Comparison of ENCODE assay signal across 33 cellular contexts in genomic region chr14:40100544-40101196, GRCh38.
"Had no signal": no experiment of that assay in that cellular context is flagged by ENCODE, and none has a peak within 500 bp of the region (broad histone marks: within the 10 kb centered on the region; RNA-seq: fewer than 3 reads in every experiment).

No MANE protein-coding gene starts in this region.

- H3K9me3 ChIP-seq: adrenal gland, ascending aorta, body of pancreas had no signal

- H3K4me3 ChIP-seq: adrenal gland, ascending aorta, body of pancreas, breast epithelium, cardiac muscle cell had no signal

- H3K27ac ChIP-seq: adrenal gland, ascending aorta, body of pancreas, brain microvascular endothelial cell, breast epithelium, cardiac muscle cell had no signal

- H3K4me1 ChIP-seq: adrenal gland, ascending aorta, body of pancreas, breast epithelium had no signal

- H3K36me3 ChIP-seq: adrenal gland, ascending aorta, brain microvascular endothelial cell, breast epithelium, cardiac muscle cell had no signal

- H3K27me3 ChIP-seq: adrenal gland, ascending aorta, body of pancreas, brain microvascular endothelial cell, breast epithelium, cardiac muscle cell had no signal

- DNase-seq: activated effector memory CD4-positive, alpha-beta T cell treated with anti-CD3 and anti-CD28 coated beads, Interleukin-2, amount 50 U/mL, for 16 hours; activated effector memory CD4-positive, alpha-beta T cell treated with Interleukin-2 at 50 U/mL for 16 hours; activated gamma-delta T cell; activated gamma-delta T cell treated with Interleukin-2 at 50 U/mL for 16 hours; activated naive CD4-positive, alpha-beta T cell; activated naive CD4-positive, alpha-beta T cell treated with anti-CD3 and anti-CD28 coated beads for 36 hours; activated naive CD4-positive, alpha-beta T cell treated with anti-CD3 and anti-CD28 coated beads, Interleukin-2, amount 10 ng/mL, durations not matched to agents 7 days and 5 days; activated naive CD4-positive, alpha-beta T cell treated with anti-CD3 and anti-CD28 coated beads, Interleukin-2, amount 50 U/mL, for 16 hours; activated naive CD4-positive, alpha-beta T cell treated with Interleukin-2 at 50 U/mL for 16 hours; activated naive CD8-positive, alpha-beta T cell treated with anti-CD3 and anti-CD28 coated beads for 36 hours; activated naive CD8-positive, alpha-beta T cell treated with anti-CD3 and anti-CD28 coated beads, Interleukin-2, amount 10 ng/mL, durations not matched to agents 7 days and 5 days; activated naive CD8-positive, alpha-beta T cell treated with anti-CD3 and anti-CD28 coated beads, Interleukin-2, amount 50 U/mL, for 24 hours; activated T-cell treated with anti-CD3 and anti-CD28 coated beads, Interleukin-2, amount 50 U/mL, for 4 hours; activated T-cell treated with anti-CD3 and anti-CD28 coated beads, Interleukin-2, amount 50 U/mL, for 48 hours; activated T-cell treated with anti-CD3 and anti-CD28 coated beads, Interleukin-2, amount 50 U/mL, for 72 hours; adrenal gland; amniotic stem cell; amygdala; anterior cingulate cortex; aorta; body of pancreas; brain microvascular endothelial cell; caudate nucleus; central memory CD4-positive, alpha-beta T cell; cerebellar nuclear complex had no signal

- ATAC-seq: activated naive CD4-positive, alpha-beta T cell treated with anti-CD3 and anti-CD28 coated beads, Interleukin-2, amount 50 U/mL, for 72 hours; activated naive CD8-positive, alpha-beta T cell treated with anti-CD3 and anti-CD28 coated beads, Interleukin-2, amount 50 U/mL, for 24 hours; activated T-cell treated with anti-CD3 and anti-CD28 coated beads, Interleukin-2, amount 50 U/mL, for 4 hours; activated T-cell treated with anti-CD3 and anti-CD28 coated beads, Interleukin-2, amount 50 U/mL, for 72 hours; activated T-helper 17 cell treated with anti-CD3 and anti-CD28 coated beads, Interleukin-2, amount 50 U/mL, for 72 hours; body of pancreas had no signal

- FAIRE-seq: astrocyte, bronchial epithelial cell, colon had no signal
